ENCODE assay signal across 2 cellular contexts in genomic region chr2:180728928-180729559, GRCh38.
TF ChIP-seq lines count a peak whose summit lies in the region.

No MANE protein-coding gene starts in this region.

TF ChIP-seq in IMR-90, 13 proteins besides CTCF, POLR2A, EP300 and RAD21:
- TF ChIP-seq CEBPB (IDR thresholded peaks at IDR 0.05; ENCODE audit: low read depth, low read length) (no peak), MAFK (IDR thresholded peaks at IDR 0.05; ENCODE audit: low read depth, low read length) (peak; percentile 62), BHLHE40 (IDR thresholded peaks at IDR 0.05; ENCODE audit: low read depth, low read length) (peak; percentile 46; the same call in 1 of the 2 replicates), FOS (IDR thresholded peaks at IDR 0.05; ENCODE audit: low read depth, low read length) (peak; percentile 98), USF2 (IDR thresholded peaks at IDR 0.05; ENCODE audit: low read depth, low read length) (no peak), MAZ (IDR thresholded peaks at IDR 0.05; ENCODE audit: borderline replicate concordance, low read depth, low read length) (no peak), RFX5 (IDR thresholded peaks at IDR 0.05; ENCODE audit: low read depth, low read length) (no peak), RCOR1 (IDR thresholded peaks at IDR 0.05; ENCODE audit: insufficient replicate concordance, low read length) (no peak), ELK1 (IDR thresholded peaks at IDR 0.05; ENCODE audit: borderline replicate concordance, low read depth, low read length) (no peak), MXI1 (IDR thresholded peaks at IDR 0.05; ENCODE audit: borderline replicate concordance, low read depth, low read length) (no peak), CHD1 (IDR thresholded peaks at IDR 0.05; ENCODE audit: low read depth, low read length) (no peak), NFE2L2 (IDR thresholded peaks at IDR 0.05; ENCODE audit: low read depth, low read length) (peak; percentile 87), SMC3 (IDR thresholded peaks at IDR 0.05; ENCODE audit: low read depth, low read length) (no peak)

TF ChIP-seq in K562, 482 proteins besides CTCF, POLR2A, EP300 and RAD21:
- TF ChIP-seq NELFE (IDR thresholded peaks at IDR 0.05; ENCODE audit: insufficient read depth, insufficient read length) (no peak), DPF2 (IDR thresholded peaks at IDR 0.05) (no peak), ZNF707 (CRISPR knock-in tag; conservative IDR thresholded peaks at IDR 0.05) (no peak), CHCHD3 (CRISPR knock-in tag; IDR thresholded peaks at IDR 0.05) (no peak), KLF16 (IDR thresholded peaks at IDR 0.05) (no peak), FOSL1 (tag; conservative IDR thresholded peaks at IDR 0.05) (peak; percentile 31; the same call in 1 of the 2 replicates)
TF ChIP-seq in K562: peak in this region for 1.
